Comparison of ENCODE assay signal across 2 cellular contexts in the genomic region with DNA sequence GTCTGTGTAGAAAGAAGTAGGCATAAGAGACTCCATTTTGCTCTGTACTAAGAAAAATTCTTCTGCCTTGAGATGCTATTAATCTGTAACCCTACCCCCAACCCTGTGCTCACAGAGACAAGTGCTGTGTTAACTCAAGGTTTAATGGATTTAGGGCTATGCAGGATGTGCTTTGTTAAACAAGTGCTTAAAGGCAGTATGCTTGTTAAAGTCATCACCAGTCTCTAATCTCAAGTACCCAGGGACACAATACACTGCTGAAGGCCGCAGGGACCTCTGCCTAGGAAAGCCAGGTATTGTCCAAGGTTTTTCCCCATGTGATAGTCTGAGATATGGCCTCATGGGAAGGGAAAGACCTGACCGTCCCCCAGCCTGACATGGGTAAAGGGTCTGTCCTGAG. TPM values are rescaled to one million over a fixed set of nuclear protein-coding genes. Genes with fewer than 3 reads are reported as not detected.
"Had no signal": no experiment of that assay in that cellular context is flagged by ENCODE, and none has a peak within 500 bp of the region (broad histone marks: within the 10 kb centered on the region; RNA-seq: fewer than 3 reads in every experiment).

No MANE protein-coding gene starts in this region.

RNA-seq across cellular contexts. Expression of gene ZNF730, which starts 39.0 kb away (rescaled TPM):
- total RNA-seq: NCI-H460, Right ventricle myocardium superior had no signal
